In the genomic region with DNA sequence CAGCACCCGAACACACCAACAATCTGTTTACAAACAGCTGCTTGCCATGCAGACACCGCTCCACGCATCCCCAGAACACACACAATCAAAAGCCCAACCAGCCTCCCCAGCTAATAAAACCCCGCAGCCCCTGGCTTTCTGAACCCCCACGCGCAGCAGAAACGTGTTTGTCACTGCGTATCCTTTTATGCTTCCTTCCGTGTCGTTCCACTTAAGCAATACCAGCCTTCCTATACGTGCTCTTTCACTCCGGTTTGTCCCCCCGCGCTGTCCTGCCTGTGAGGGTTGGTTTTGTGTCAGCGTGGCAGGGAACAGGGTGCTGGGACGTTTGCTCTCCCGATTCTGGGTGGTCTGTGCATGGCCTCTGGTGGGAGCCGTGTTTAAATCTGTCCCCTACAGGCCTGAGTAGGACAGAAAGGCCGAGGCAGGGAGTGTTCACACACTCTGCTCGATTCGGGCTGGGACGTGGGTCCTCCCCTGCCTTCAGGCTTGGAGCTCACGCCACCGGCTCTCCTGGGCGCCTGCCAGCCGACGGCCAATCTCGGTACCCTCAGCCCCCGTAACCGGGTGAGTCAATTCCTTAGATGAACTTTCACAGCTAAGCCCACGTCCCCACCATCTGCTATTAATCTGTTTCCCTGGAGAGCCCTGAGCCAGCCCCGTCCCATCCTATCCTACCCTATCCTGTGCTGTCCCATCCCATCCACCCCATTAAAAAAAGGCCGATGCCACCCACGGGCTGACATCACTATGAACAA, we compare ENCODE assay signal across 21 cellular contexts. TPM values are rescaled to one million over a fixed set of nuclear protein-coding genes. Genes with fewer than 3 reads are reported as not detected.
DNase-seq lines count a peak whose midpoint lies in the region; ATAC-seq, FAIRE-seq and TF ChIP-seq lines count a peak whose summit lies in the region.
"Had no signal": no experiment of that assay in that cellular context is flagged by ENCODE, and none has a peak within 500 bp of the region (broad histone marks: within the 10 kb centered on the region; RNA-seq: fewer than 3 reads in every experiment).

No MANE protein-coding gene starts in this region.

- H3K9me2 ChIP-seq in GM23248 (ENCODE audit: insufficient read depth) = no peaks in the 10 kb centered on the region

- H3K9ac ChIP-seq in GM23248 (peak overlapping the region; percentile 54; the same call in 1 of the 2 replicates), astrocyte (ENCODE audit: low read length) (no peak overlapping the region)

- no peaks in the 10 kb centered on the region for H3F3A ChIP-seq in GM23248 (ENCODE audit: insufficient read depth)

- no peaks in the 10 kb centered on the region for H3K79me2 ChIP-seq in GM23248 (ENCODE audit: insufficient read depth)
- H3K79me2 ChIP-seq in astrocyte (ENCODE audit: insufficient read depth, low read length) = no peaks in the 10 kb centered on the region

- H3K4me3 Mint-ChIP-seq in astrocyte (ENCODE audit: unreplicated experiment) (no peak overlapping the region), nephron progenitor cell (peak overlapping the region; percentile 16)
- H3K4me3 Mint-ChIP-seq: activated naive CD4-positive, alpha-beta T cell treated with anti-CD3 and anti-CD28 coated beads, Interleukin-2, amount 50 U/mL, for 24 hours; CD4-positive, alpha-beta T cell; central memory CD8-positive, alpha-beta T cell; stimulated activated memory B cell treated with anti-CD40 and anti-IgM and Interleukin-4, amounts not matched to agents 10 μg/mL and 1 μg/mL and 100 μg/mL, for 72 hours; T-helper 2 cell treated with Interferon-gamma antibody and Interleukin-4, amounts not matched to agents 5 μg/mL and 100 μg/mL, for 36 hours had no signal

- in situ Hi-C loops in GM23248 (cut with MboI) = no loop called here

- H2AFZ ChIP-seq in GM23248 (peak overlapping the region; percentile 55), astrocyte (ENCODE audit: low read depth, low read length) (no peak overlapping the region)

- H3K4me1 Mint-ChIP-seq in astrocyte (ENCODE audit: low read depth, unreplicated experiment) = no peaks in the 10 kb centered on the region
- H3K4me1 Mint-ChIP-seq in nephron progenitor cell = peaks cover 24% of the 10 kb centered on the region
- H3K4me1 Mint-ChIP-seq: activated naive CD4-positive, alpha-beta T cell treated with anti-CD3 and anti-CD28 coated beads, Interleukin-2, amount 50 U/mL, for 24 hours; central memory CD8-positive, alpha-beta T cell had no signal

- TF ChIP-seq CTCF in AG09309 (IDR thresholded peaks at IDR 0.05; ENCODE audit: control insufficient read depth, insufficient read depth, low read depth, low read length, missing control alignments) (no peak), astrocyte (IDR thresholded peaks at IDR 0.05; ENCODE audit: insufficient read depth, low read depth, low read length) (no peak), nephron progenitor cell (IDR thresholded peaks at IDR 0.05) (no peak)

- H3K27ac Mint-ChIP-seq in astrocyte (ENCODE audit: unreplicated experiment) (no peak overlapping the region), nephron progenitor cell (no peak overlapping the region)
- H3K27ac Mint-ChIP-seq: activated naive CD4-positive, alpha-beta T cell treated with anti-CD3 and anti-CD28 coated beads, Interleukin-2, amount 50 U/mL, for 24 hours; CD4-positive, alpha-beta T cell; stimulated activated memory B cell treated with anti-CD40 and anti-IgM and Interleukin-4, amounts not matched to agents 10 μg/mL and 1 μg/mL and 100 μg/mL, for 72 hours; T-helper 2 cell treated with Interferon-gamma antibody and Interleukin-4, amounts not matched to agents 5 μg/mL and 100 μg/mL, for 36 hours had no signal

- H3K36me3 Mint-ChIP-seq in astrocyte (ENCODE audit: low read depth, unreplicated experiment) = no peaks in the 10 kb centered on the region
- no peaks in the 10 kb centered on the region for H3K36me3 Mint-ChIP-seq in nephron progenitor cell (ENCODE audit: low read depth)
- H3K36me3 Mint-ChIP-seq: activated naive CD4-positive, alpha-beta T cell treated with anti-CD3 and anti-CD28 coated beads, Interleukin-2, amount 50 U/mL, for 24 hours; stimulated activated memory B cell treated with anti-CD40 and anti-IgM and Interleukin-4, amounts not matched to agents 10 μg/mL and 1 μg/mL and 100 μg/mL, for 72 hours had no signal

- H3K27me3 ChIP-seq in GM23248 (replicated peaks; ENCODE audit: insufficient read depth) (peaks cover 24% of the 10 kb centered on the region), astrocyte (ENCODE audit: insufficient read depth, low read length) (peaks cover 28% of the 10 kb centered on the region)

- H3K27ac ChIP-seq in GM23248 (no peak overlapping the region), astrocyte (ENCODE audit: low read depth, low read length) (no peak overlapping the region)
- H3K27ac ChIP-seq: neutrophil, psoas muscle had no signal

- H3K4me2 ChIP-seq in GM23248 (ENCODE audit: unreplicated experiment) (peak overlapping the region; percentile 62), astrocyte (ENCODE audit: low read length) (no peak overlapping the region)

- H3K4me3 ChIP-seq in AG09309 (ENCODE audit: control insufficient read depth, low read depth, low read length) (no peak overlapping the region), GM23248 (no peak overlapping the region), astrocyte (ENCODE audit: insufficient read depth, low read depth, low read length) (no peak overlapping the region)
- H3K4me3 ChIP-seq: psoas muscle had no signal

- WGBS in GM23248 (ENCODE audit: low coverage in 1 of 2, low lambda C conversion rate in 2 of 2, missing lambda C conversion rate in 2 of 2), 2 experiments = 3 to 4% methylated on average over 34 of the region's 34 CpGs

- no peak for ATAC-seq in HG02852 (IDR thresholded peaks at IDR 0.05; ENCODE audit: unreplicated experiment)

- DNase-seq in AG09309 (ENCODE audit: low read depth) = peak; percentile 4
- peak; percentile 67 for DNase-seq in GM23248
- peak; percentile 7 for DNase-seq in astrocyte (ENCODE audit: low read depth)
- no peak for DNase-seq in nephron progenitor cell
- DNase-seq in activated CD4-positive, CD25-positive, alpha-beta regulatory T cell treated with anti-CD3 and anti-CD28 coated beads, Interleukin-2, amount 50 U/mL, for 72 hours = no peak
- DNase-seq in nucleus accumbens (lab: John Stamatoyannopoulos, UW) = no peak
- DNase-seq in iPS-NIHi7 (ENCODE audit: extremely low spot score) = no peak
- DNase-seq: activated CD4-positive, alpha-beta T cell treated with anti-CD3 and anti-CD28 coated beads, Interleukin-2, amount 50 U/mL, for 4 hours; CD4-positive, alpha-beta T cell; Karpas-422; MV-4-11; NCI-H1694; NCI-H526 treated with DMSO at 0.1 percent for 48 hours; psoas muscle had no signal

- H3K9me3 ChIP-seq in GM23248 (ENCODE audit: low read depth) (no peaks in the 10 kb centered on the region), astrocyte (ENCODE audit: insufficient read depth, low read depth, low read length) (no peaks in the 10 kb centered on the region)
- H3K9me3 ChIP-seq: neutrophil, psoas muscle had no signal

- H3K36me3 ChIP-seq in GM23248 (ENCODE audit: low read depth) = no peaks in the 10 kb centered on the region
- no peaks in the 10 kb centered on the region for H3K36me3 ChIP-seq in astrocyte (ENCODE audit: insufficient read depth, low read length)
- H3K36me3 ChIP-seq: neutrophil had no signal

- FAIRE-seq in astrocyte (lab: Jason Lieb, UNC) = no peak
- FAIRE-seq: urothelium cell line had no signal

- H3K9me3 Mint-ChIP-seq in astrocyte (ENCODE audit: unreplicated experiment) (peaks cover 4% of the 10 kb centered on the region), nephron progenitor cell (peaks cover 6% of the 10 kb centered on the region)
- H3K9me3 Mint-ChIP-seq: activated naive CD4-positive, alpha-beta T cell treated with anti-CD3 and anti-CD28 coated beads, Interleukin-2, amount 50 U/mL, for 24 hours; CD4-positive, alpha-beta T cell; central memory CD8-positive, alpha-beta T cell; stimulated activated memory B cell treated with anti-CD40 and anti-IgM and Interleukin-4, amounts not matched to agents 10 μg/mL and 1 μg/mL and 100 μg/mL, for 72 hours; T-helper 2 cell treated with Interferon-gamma antibody and Interleukin-4, amounts not matched to agents 5 μg/mL and 100 μg/mL, for 36 hours had no signal

- H3K27me3 Mint-ChIP-seq in astrocyte (ENCODE audit: low read depth, unreplicated experiment) = peaks cover 52% of the 10 kb centered on the region
- peaks cover 83% of the 10 kb centered on the region for H3K27me3 Mint-ChIP-seq in nephron progenitor cell (ENCODE audit: low read depth, poor library complexity)

- peaks cover 12% of the 10 kb centered on the region for H3K4me1 ChIP-seq in GM23248 (ENCODE audit: insufficient read depth)
- no peaks in the 10 kb centered on the region for H3K4me1 ChIP-seq in astrocyte (ENCODE audit: insufficient read depth, low read length)
- H3K4me1 ChIP-seq: psoas muscle had no signal

- H4K20me1 ChIP-seq in GM23248 (ENCODE audit: insufficient read depth) (no peaks in the 10 kb centered on the region), astrocyte (ENCODE audit: insufficient read depth, low read length) (no peaks in the 10 kb centered on the region)

RNA-seq across cellular contexts. Expression of gene NOC4L, which starts 60.0 kb away (rescaled TPM):
- total RNA-seq in GM23248 (2014; rRNA removed; shearing (Covaris generic)) = 7.2 and 10.2 TPM in 2 replicates
- polyA plus RNA-seq in GM23248 (2016; fragmentation: Nextera tagmentation; extraction: Ambion mirVana) = 22.7 and 23.1 TPM in 2 replicates
- 15.7 and 16.5 TPM in 2 replicates for total RNA-seq in astrocyte

Comparison
In these comparisons a context has a peak if more than half of its experiments do, and no peak if none do; other contexts are left out.
1. DNase-seq: peak in AG09309 (single experiment), GM23248 (single experiment) and astrocyte (single experiment); none in nephron progenitor cell (single experiment), activated CD4-positive, CD25-positive, alpha-beta regulatory T cell treated with anti-CD3 and anti-CD28 coated beads, Interleukin-2, amount 50 U/mL, for 72 hours (single experiment), nucleus accumbens (0 of 56) and iPS-NIHi7 (single experiment).